ENCODE assay signal across 22 cellular contexts in genomic region chr15:96171271-96171739, GRCh38.
DNase-seq lines count a peak whose midpoint lies in the region; ATAC-seq, FAIRE-seq and TF ChIP-seq lines count a peak whose summit lies in the region.
"Had no signal": no experiment of that assay in that cellular context is flagged by ENCODE, and none has a peak within 500 bp of the region (broad histone marks: within the 10 kb centered on the region; RNA-seq: fewer than 3 reads in every experiment).

No MANE protein-coding gene starts in this region.

- no peak for TF ChIP-seq POLR2A in GM12891 (IDR thresholded peaks at IDR 0.05; ENCODE audit: low read depth, low read length)

- peaks cover 14% of the 10 kb centered on the region for H3K9me3 ChIP-seq in Caco-2
- H3K9me3 ChIP-seq in endodermal cell (ENCODE audit: control insufficient read depth, low read length): peaks cover 19% of the 10 kb centered on the region
- no peaks in the 10 kb centered on the region for H3K9me3 ChIP-seq in lower lobe of right lung
- H3K9me3 ChIP-seq: SK-N-SH had no signal

- no peak for TF ChIP-seq CTCF in Caco-2 (IDR thresholded peaks at IDR 0.05; ENCODE audit: insufficient read depth in 1 of 2, low read depth in 1 of 2, low read length in 1 of 2, severe bottlenecking in 1 of 2, unreplicated experiment in 1 of 2)
- TF ChIP-seq CTCF in endodermal cell (conservative IDR thresholded peaks at IDR 0.05): no peak
- TF ChIP-seq CTCF in lower lobe of right lung (IDR thresholded peaks at IDR 0.05): no peak

- POLR2A ChIA-PET in Caco-2 (lab: Charles Lee): interaction anchor here (0.6 to 2.1 kb wide), 9 partner anchors 13 to 226 kb away, joined by 3 to 13 read pairs (median 4); partner anchors contain the start of gene NR2F2

- H3K27me3 ChIP-seq in Caco-2 (replicated peaks; ENCODE audit: control insufficient read depth, insufficient read depth, low read length) (no peaks in the 10 kb centered on the region), endodermal cell (ENCODE audit: control insufficient read depth, insufficient read depth, low read length, poor library complexity, severe bottlenecking) (no peaks in the 10 kb centered on the region), lower lobe of right lung (ENCODE audit: low read depth) (no peaks in the 10 kb centered on the region)

- CTCF ChIA-PET in Caco-2 (lab: Charles Lee): interaction anchor here (1.2 kb wide), 1 partner anchor 156 kb away, joined by 6 read pairs; no protein-coding TSS in a partner anchor

- ATAC-seq in lower lobe of right lung (peak; percentile 65 to 75), GM18873 (IDR thresholded peaks at IDR 0.05; ENCODE audit: low FRiP score, unreplicated experiment) (no peak)
- ATAC-seq: GM12878, natural killer cell had no signal

- BruUV-seq in Caco-2 (replicated peaks; lab: Mats Ljungman, UMichigan): TSS peak; percentile 91

- H3K4me1 Mint-ChIP-seq in Caco-2 (ENCODE audit: low read depth, unreplicated experiment) (peaks cover 22% of the 10 kb centered on the region), endodermal cell (peaks cover 9% of the 10 kb centered on the region)
- H3K4me1 Mint-ChIP-seq: activated naive CD8-positive, alpha-beta T cell treated with anti-CD3 and anti-CD28 coated beads, Interleukin-2, amount 10 ng/mL, durations not matched to agents 7 days and 5 days; natural killer cell had no signal

- H3K36me3 ChIP-seq in Caco-2 (ENCODE audit: control insufficient read depth, insufficient read depth, low read length) (no peaks in the 10 kb centered on the region; the same call in 1 of the 2 replicates), endodermal cell (ENCODE audit: control insufficient read depth, insufficient read depth, low read length) (no peaks in the 10 kb centered on the region), lower lobe of right lung (no peaks in the 10 kb centered on the region)

- H3K9me3 Mint-ChIP-seq in Caco-2 (ENCODE audit: unreplicated experiment) (peaks cover 29% of the 10 kb centered on the region), endodermal cell (peaks cover 20% of the 10 kb centered on the region)
- H3K9me3 Mint-ChIP-seq: activated naive CD8-positive, alpha-beta T cell treated with anti-CD3 and anti-CD28 coated beads, Interleukin-2, amount 10 ng/mL, durations not matched to agents 7 days and 5 days; natural killer cell had no signal

- H3K36me3 Mint-ChIP-seq in Caco-2 (ENCODE audit: insufficient read depth, unreplicated experiment) (peaks cover 10% of the 10 kb centered on the region), endodermal cell (ENCODE audit: low read depth) (peaks cover 10% of the 10 kb centered on the region)
- H3K36me3 Mint-ChIP-seq: activated naive CD8-positive, alpha-beta T cell treated with anti-CD3 and anti-CD28 coated beads, Interleukin-2, amount 10 ng/mL, durations not matched to agents 7 days and 5 days; natural killer cell had no signal

- DNase-seq in Caco-2 (peak; percentile 83 to 84), HuH-7.5 (ENCODE audit: low spot score) (peak; percentile 38), endodermal cell (peak; percentile 63), lower lobe of right lung (no peak), GM12891 (ENCODE audit: insufficient read length, low spot score) (no peak)
- DNase-seq in activated effector memory CD4-positive, alpha-beta T cell treated with anti-CD3 and anti-CD28 coated beads, Interleukin-2, amount 50 U/mL, for 16 hours: no peak
- no peak for DNase-seq in activated CD4-positive, alpha-beta T cell treated with anti-CD3 and anti-CD28 coated beads, Interleukin-2, amount 50 U/mL, for 4 hours
- DNase-seq: activated CD4-positive, alpha-beta T cell treated with anti-CD3 and anti-CD28 coated beads, Interleukin-2, amount 50 U/mL, for 48 hours; activated naive CD8-positive, alpha-beta T cell treated with anti-CD3 and anti-CD28 coated beads, Interleukin-2, amount 10 ng/mL, durations not matched to agents 7 days and 5 days; activated T-cell treated with anti-CD3 and anti-CD28 coated beads, Interleukin-2, amount 50 U/mL, for 48 hours; central memory CD4-positive, alpha-beta T cell; effector CD8-positive, alpha-beta T cell; Kasumi-1; natural killer cell; NCI-H1436; NCI-H524 treated with DMSO at 0.1 percent for 48 hours; SK-N-SH had no signal

- H3K4me3 Mint-ChIP-seq in Caco-2 (ENCODE audit: unreplicated experiment): no peak overlapping the region
- no peak overlapping the region for H3K4me3 Mint-ChIP-seq in endodermal cell
- H3K4me3 Mint-ChIP-seq: activated naive CD8-positive, alpha-beta T cell treated with anti-CD3 and anti-CD28 coated beads, Interleukin-2, amount 10 ng/mL, durations not matched to agents 7 days and 5 days; natural killer cell had no signal

- 53 to 60% methylated on average over 5 to 8 of the region's 8 CpGs for WGBS in endodermal cell (ENCODE audit: insufficient coverage in 1 of 2, insufficient read length in 1 of 2), 2 experiments

- H3K4me1 ChIP-seq in Caco-2 (peaks cover 46% of the 10 kb centered on the region), endodermal cell (ENCODE audit: control insufficient read depth, insufficient read depth, low read length) (peaks cover under 1% of the 10 kb centered on the region), lower lobe of right lung (peaks cover 6% of the 10 kb centered on the region)

- no peak overlapping the region for H3K27ac ChIP-seq in endodermal cell (ENCODE audit: low read depth, low read length)
- no peak overlapping the region for H3K27ac ChIP-seq in lower lobe of right lung
- H3K27ac ChIP-seq: HL-60, PC-9 had no signal

- H3K4me3 ChIP-seq in Caco-2 (ENCODE audit: low read depth, low read length) (no peak overlapping the region), endodermal cell (ENCODE audit: low read length) (peak overlapping the region; percentile 55), lower lobe of right lung (no peak overlapping the region)
- H3K4me3 ChIP-seq: GM12878, PC-9 had no signal

- no peaks in the 10 kb centered on the region for H3K27me3 Mint-ChIP-seq in Caco-2 (ENCODE audit: insufficient read depth, unreplicated experiment)
- peaks cover 14% of the 10 kb centered on the region for H3K27me3 Mint-ChIP-seq in endodermal cell (ENCODE audit: insufficient read depth)
- H3K27me3 Mint-ChIP-seq: activated naive CD8-positive, alpha-beta T cell treated with anti-CD3 and anti-CD28 coated beads, Interleukin-2, amount 10 ng/mL, durations not matched to agents 7 days and 5 days had no signal

- peak overlapping the region; percentile 15 for H3K9ac ChIP-seq in endodermal cell (ENCODE audit: extremely low read depth, low read length, poor library complexity, severe bottlenecking)
- H3K9ac ChIP-seq: SK-N-SH had no signal

- FAIRE-seq in GM12891 (lab: Jason Lieb, UNC): no peak
- FAIRE-seq: GM12878, TTC549 had no signal

- H3K27ac Mint-ChIP-seq in Caco-2 (ENCODE audit: unreplicated experiment): no peak overlapping the region
- no peak overlapping the region for H3K27ac Mint-ChIP-seq in endodermal cell
- H3K27ac Mint-ChIP-seq: activated naive CD8-positive, alpha-beta T cell treated with anti-CD3 and anti-CD28 coated beads, Interleukin-2, amount 10 ng/mL, durations not matched to agents 7 days and 5 days; natural killer cell had no signal

- intact Hi-C loops in Caco-2 (cut with micrococcal nuclease; ENCODE audit: unreplicated experiment): loop anchor here (1.0 kb wide), 14 partner anchors 12 to 386 kb away; partner anchors contain the start of gene NR2F2
- intact Hi-C loops in lower lobe of right lung (cut with DNase I): no loop called here

TF ChIP-seq in GM12891, 5 proteins besides CTCF, POLR2A, EP300 and RAD21:
- no peak for TF ChIP-seq PAX5 (IDR thresholded peaks at IDR 0.05; ENCODE audit: insufficient read depth, low read length, severe bottlenecking)
- TF ChIP-seq SPI1 (IDR thresholded peaks at IDR 0.05; ENCODE audit: low read depth, low read length): no peak
- no peak for TF ChIP-seq POLR2AphosphoS5 (IDR thresholded peaks at IDR 0.05; ENCODE audit: low read depth, low read length)
- TF ChIP-seq TAF1 (IDR thresholded peaks at IDR 0.05; ENCODE audit: low read depth, low read length): no peak
- TF ChIP-seq POU2F2 (IDR thresholded peaks at IDR 0.05; ENCODE audit: low read depth, low read length): no peak

Comparison
In these comparisons a context has a peak if more than half of its experiments do, and no peak if none do; other contexts are left out.
1. DNase-seq: peak in Caco-2 (2 of 2), HuH-7.5 (single experiment) and endodermal cell (single experiment); none in lower lobe of right lung (single experiment), activated effector memory CD4-positive, alpha-beta T cell treated with anti-CD3 and anti-CD28 coated beads, Interleukin-2, amount 50 U/mL, for 16 hours (single experiment), GM12891 (single experiment) and activated CD4-positive, alpha-beta T cell treated with anti-CD3 and anti-CD28 coated beads, Interleukin-2, amount 50 U/mL, for 4 hours (0 of 2).